ENCODE assay signal across 22 cellular contexts in the genomic region with DNA sequence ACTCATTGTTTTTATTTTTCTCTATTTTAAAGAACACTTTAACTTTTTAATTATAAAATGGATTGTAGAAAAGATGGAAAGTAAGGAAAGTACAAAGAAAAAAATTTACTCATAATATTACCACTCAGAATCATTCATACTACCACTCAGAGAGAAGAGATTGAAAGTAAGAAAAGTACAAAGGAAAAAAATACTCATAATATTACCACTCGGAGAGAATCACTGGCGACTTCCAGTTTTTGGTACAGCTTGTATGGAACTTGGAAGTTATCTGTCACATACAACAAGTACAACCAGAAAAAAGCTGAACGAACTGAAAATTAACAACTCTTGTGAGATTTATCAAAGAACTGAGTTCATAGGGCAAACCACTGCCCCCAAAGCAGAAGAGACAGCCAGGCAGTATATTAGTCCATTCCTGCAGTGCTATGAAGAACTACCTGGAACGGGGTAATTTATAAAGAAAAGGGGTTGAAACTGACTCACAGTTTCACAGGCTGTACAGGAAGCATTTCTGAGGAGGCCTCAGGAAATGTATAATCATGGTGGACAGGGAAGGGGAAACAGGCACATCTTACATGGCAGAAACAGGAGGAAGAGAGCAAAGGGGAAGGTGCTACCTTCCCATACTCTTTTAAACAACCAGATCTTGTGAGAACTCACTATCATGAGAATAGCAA.
DNase-seq lines count a peak whose midpoint lies in the region; ATAC-seq, FAIRE-seq and TF ChIP-seq lines count a peak whose summit lies in the region.
"Had no signal": no experiment of that assay in that cellular context is flagged by ENCODE, and none has a peak within 500 bp of the region (broad histone marks: within the 10 kb centered on the region; RNA-seq: fewer than 3 reads in every experiment).

No MANE protein-coding gene starts in this region.

- H4K20me1 ChIP-seq in astrocyte (ENCODE audit: insufficient read depth, low read length) = no peaks in the 10 kb centered on the region

- no peak for FAIRE-seq in astrocyte (lab: Jason Lieb, UNC)
- FAIRE-seq: GM12892 had no signal

- intact Hi-C loops in activated naive CD4-positive, alpha-beta T cell treated with anti-CD3 and anti-CD28 coated beads for 36 hours (cut with micrococcal nuclease) = no loop called here

- no peak overlapping the region for H3K4me3 Mint-ChIP-seq in activated naive CD4-positive, alpha-beta T cell treated with anti-CD3 and anti-CD28 coated beads for 36 hours
- H3K4me3 Mint-ChIP-seq in WTC11 = no peak overlapping the region
- no peak overlapping the region for H3K4me3 Mint-ChIP-seq in astrocyte (ENCODE audit: unreplicated experiment)
- H3K4me3 Mint-ChIP-seq: CD4-positive, alpha-beta memory T cell; GM23338 had no signal

- H3K9ac ChIP-seq in astrocyte (ENCODE audit: low read length) = no peak overlapping the region

- no peak overlapping the region for H3K27ac ChIP-seq in astrocyte (ENCODE audit: low read depth, low read length)
- H3K27ac ChIP-seq: PC-9 had no signal

- CTCF ChIA-PET in activated naive CD4-positive, alpha-beta T cell treated with anti-CD3 and anti-CD28 coated beads for 36 hours (lab: Charles Lee) = no interaction called here
- CTCF ChIA-PET in WTC11 (lab: Charles Lee) = no interaction called here

- no peak overlapping the region for H3K4me2 ChIP-seq in astrocyte (ENCODE audit: low read length)
- H3K4me2 ChIP-seq: GM23338, PC-9 had no signal

- no peaks in the 10 kb centered on the region for H3K27me3 Mint-ChIP-seq in activated naive CD4-positive, alpha-beta T cell treated with anti-CD3 and anti-CD28 coated beads for 36 hours (ENCODE audit: low read depth)
- H3K27me3 Mint-ChIP-seq in WTC11 (ENCODE audit: low read depth) (peaks cover 2% of the 10 kb centered on the region; the same call in 1 of the 2 replicates), astrocyte (ENCODE audit: low read depth, unreplicated experiment) (no peaks in the 10 kb centered on the region)
- H3K27me3 Mint-ChIP-seq: CD4-positive, alpha-beta memory T cell had no signal

- H3K79me2 ChIP-seq in astrocyte (ENCODE audit: insufficient read depth, low read length) = no peaks in the 10 kb centered on the region

- peaks cover 19% of the 10 kb centered on the region for H3K9me3 Mint-ChIP-seq in activated naive CD4-positive, alpha-beta T cell treated with anti-CD3 and anti-CD28 coated beads for 36 hours
- H3K9me3 Mint-ChIP-seq in WTC11 = peaks cover 46% of the 10 kb centered on the region
- H3K9me3 Mint-ChIP-seq in astrocyte (ENCODE audit: unreplicated experiment) = peaks cover 15% of the 10 kb centered on the region

- no peak overlapping the region for H2AFZ ChIP-seq in astrocyte (ENCODE audit: low read depth, low read length)
- H2AFZ ChIP-seq: GM23338, PC-9 had no signal

- no peaks in the 10 kb centered on the region for H3K4me1 ChIP-seq in astrocyte (ENCODE audit: insufficient read depth, low read length)
- H3K4me1 ChIP-seq: Caco-2 had no signal

- H3K27me3 ChIP-seq in astrocyte (ENCODE audit: insufficient read depth, low read length) = no peaks in the 10 kb centered on the region

- no peaks in the 10 kb centered on the region for H3K36me3 ChIP-seq in astrocyte (ENCODE audit: insufficient read depth, low read length)

- DNase-seq in activated naive CD4-positive, alpha-beta T cell treated with anti-CD3 and anti-CD28 coated beads for 36 hours = no peak
- DNase-seq in activated naive CD4-positive, alpha-beta T cell (lab: John Stamatoyannopoulos, UW) = no peak
- no peak for DNase-seq in WTC11 (ENCODE audit: low spot score)
- DNase-seq in astrocyte (ENCODE audit: low read depth) = no peak
- peak; percentile 1 for DNase-seq in pulmonary artery endothelial cell (ENCODE audit: low read depth, low spot score)
- DNase-seq in GDM1 (lab: John Stamatoyannopoulos, UW) = no peak
- DNase-seq in NCI-H1092 treated with DMSO at 0.1 percent for 48 hours (lab: John Stamatoyannopoulos, UW) = no peak
- DNase-seq: Caco-2; CD4-positive, alpha-beta memory T cell; DMS 273 treated with DMSO at 0.1 percent for 48 hours; DMS79 treated with DMSO at 0.1 percent for 48 hours; HCEC 1CT; KBM-7; MM.1S; NCI-H1048; NCI-H1436 treated with DMSO at 0.1 percent for 48 hours; NCI-H1930; PC-9; RPMI8226; SHP77 had no signal

- ATAC-seq in WTC11 = no peak

- H3K27ac Mint-ChIP-seq in activated naive CD4-positive, alpha-beta T cell treated with anti-CD3 and anti-CD28 coated beads for 36 hours = peak overlapping the region; percentile 31
- H3K27ac Mint-ChIP-seq in WTC11 (peak overlapping the region; percentile 51; the same call in 1 of the 2 replicates), astrocyte (ENCODE audit: unreplicated experiment) (peak overlapping the region; percentile 30)
- H3K27ac Mint-ChIP-seq: GM23338 had no signal

- peaks cover 46% of the 10 kb centered on the region for H3K36me3 Mint-ChIP-seq in activated naive CD4-positive, alpha-beta T cell treated with anti-CD3 and anti-CD28 coated beads for 36 hours (ENCODE audit: low read depth)
- H3K36me3 Mint-ChIP-seq in WTC11 (peaks cover 51% of the 10 kb centered on the region), astrocyte (ENCODE audit: low read depth, unreplicated experiment) (peaks cover 22% of the 10 kb centered on the region)

- TF ChIP-seq CTCF in WTC11 (IDR thresholded peaks at IDR 0.05) = no peak
- no peak for TF ChIP-seq CTCF in astrocyte (IDR thresholded peaks at IDR 0.05; ENCODE audit: insufficient read depth, low read depth, low read length)

- peaks cover 8% of the 10 kb centered on the region for H3K4me1 Mint-ChIP-seq in activated naive CD4-positive, alpha-beta T cell treated with anti-CD3 and anti-CD28 coated beads for 36 hours (ENCODE audit: low read depth)
- H3K4me1 Mint-ChIP-seq in WTC11 (peaks cover 39% of the 10 kb centered on the region), astrocyte (ENCODE audit: low read depth, unreplicated experiment) (no peaks in the 10 kb centered on the region)

- POLR2A ChIA-PET in WTC11 (lab: Charles Lee) = no interaction called here

- H3K9me3 ChIP-seq in astrocyte (ENCODE audit: insufficient read depth, low read depth, low read length) = no peaks in the 10 kb centered on the region
- H3K9me3 ChIP-seq: Caco-2 had no signal

- no peak overlapping the region for H3K4me3 ChIP-seq in astrocyte (ENCODE audit: insufficient read depth, low read depth, low read length)
- H3K4me3 ChIP-seq: GM23338, PC-9 had no signal

TF ChIP-seq in WTC11, 78 proteins besides CTCF, POLR2A, EP300 and RAD21:
- TF ChIP-seq, protein P1, sequence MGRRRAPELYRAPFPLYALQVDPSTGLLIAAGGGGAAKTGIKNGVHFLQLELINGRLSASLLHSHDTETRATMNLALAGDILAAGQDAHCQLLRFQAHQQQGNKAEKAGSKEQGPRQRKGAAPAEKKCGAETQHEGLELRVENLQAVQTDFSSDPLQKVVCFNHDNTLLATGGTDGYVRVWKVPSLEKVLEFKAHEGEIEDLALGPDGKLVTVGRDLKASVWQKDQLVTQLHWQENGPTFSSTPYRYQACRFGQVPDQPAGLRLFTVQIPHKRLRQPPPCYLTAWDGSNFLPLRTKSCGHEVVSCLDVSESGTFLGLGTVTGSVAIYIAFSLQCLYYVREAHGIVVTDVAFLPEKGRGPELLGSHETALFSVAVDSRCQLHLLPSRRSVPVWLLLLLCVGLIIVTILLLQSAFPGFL (CRISPR knock-in tag; IDR thresholded peaks at IDR 0.05; ENCODE audit: borderline replicate concordance) = no peak
- TF ChIP-seq RELA (CRISPR knock-in tag; IDR thresholded peaks at IDR 0.05; ENCODE audit: borderline replicate concordance) = no peak
